Comparison of ENCODE assay signal across 11 cellular contexts in the genomic region with DNA sequence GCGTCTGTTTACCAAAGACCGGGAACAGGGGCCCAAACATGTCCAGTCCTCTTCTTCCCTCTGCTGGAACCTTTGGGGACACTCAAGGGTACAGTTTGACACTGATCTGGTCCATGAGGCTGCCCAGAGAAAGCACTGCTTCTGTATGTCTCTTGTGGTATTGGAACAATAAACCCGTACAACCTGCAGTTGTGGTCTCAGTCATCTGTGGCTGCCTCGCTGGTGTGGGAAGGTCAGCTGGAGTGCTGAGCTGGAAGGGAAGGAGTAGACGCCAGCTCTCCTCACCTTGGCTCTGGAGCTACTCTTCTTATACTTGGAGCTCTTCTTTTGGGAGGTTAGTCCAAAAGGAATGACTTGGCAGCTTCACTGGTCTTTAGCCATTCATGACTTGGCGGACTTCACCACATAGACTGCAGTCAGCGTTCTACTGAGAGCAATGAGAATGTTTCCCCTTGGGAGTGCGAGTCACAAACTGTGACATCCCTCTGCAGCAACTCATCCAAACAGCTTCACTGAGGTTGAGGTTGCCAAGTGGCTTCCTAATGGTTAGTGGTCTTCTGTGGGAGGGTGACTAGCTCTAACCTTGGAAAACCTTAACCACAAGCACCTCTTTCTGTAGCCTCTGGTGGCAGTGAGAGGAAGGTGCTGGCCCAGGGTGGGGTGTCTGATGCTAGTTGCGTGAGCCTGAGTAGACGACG.
DNase-seq lines count a peak whose midpoint lies in the region; TF ChIP-seq lines count a peak whose summit lies in the region.
"Had no signal": no experiment of that assay in that cellular context is flagged by ENCODE, and none has a peak within 500 bp of the region (broad histone marks: within the 10 kb centered on the region; RNA-seq: fewer than 3 reads in every experiment).

No MANE protein-coding gene starts in this region.

- no peaks in the 10 kb centered on the region for H3K36me3 ChIP-seq in uterus

- TF ChIP-seq POLR2A in uterus (IDR thresholded peaks at IDR 0.05) = no peak

- H3K9me3 ChIP-seq in uterus = no peaks in the 10 kb centered on the region
- H3K9me3 ChIP-seq: tibial nerve had no signal

- H3K4me1 ChIP-seq in uterus = no peaks in the 10 kb centered on the region

- H3K27me3 ChIP-seq in uterus = no peaks in the 10 kb centered on the region
- H3K27me3 ChIP-seq: tibial nerve had no signal

- no peak overlapping the region for H3K27ac ChIP-seq in uterus
- H3K27ac ChIP-seq: tibial nerve had no signal

- H3K4me3 ChIP-seq in uterus = no peak overlapping the region
- H3K4me3 ChIP-seq: tibial nerve had no signal

- no peak for TF ChIP-seq CTCF in uterus (IDR thresholded peaks at IDR 0.05)

- DNase-seq in activated T-cell treated with anti-CD3 and anti-CD28 coated beads for 24 hours (ENCODE audit: low read depth) = peak; percentile 21
- DNase-seq in activated T-cell treated with anti-CD3 and anti-CD28 coated beads, Interleukin-2, amount 50 U/mL, for 1 hour = no peak
- DNase-seq in activated CD8-positive, alpha-beta memory T cell treated with anti-CD3 and anti-CD28 coated beads for 48 hours (ENCODE audit: low read depth in 2 of 3, low spot score in 2 of 3) = peak in 2 of 3 experiments; percentile 33 to 34
- DNase-seq in islet precursor cell = peak; percentile 50
- DNase-seq in stromal cell of bone marrow (ENCODE audit: low read depth) = peak; percentile 68
- DNase-seq in NCI-H510A treated with DMSO at 0.1 percent for 48 hours (lab: John Stamatoyannopoulos, UW) = no peak
- DNase-seq in uterus = no peak
- no peak for DNase-seq in globus pallidus (ENCODE audit: low spot score)
- DNase-seq: CD4-positive, CD25-positive, alpha-beta regulatory T cell; MM.1S had no signal

- intact Hi-C loops in uterus (cut with DNase I; ENCODE audit: low total_unique reads) = no loop called here

Comparison
In these comparisons a context has a peak if more than half of its experiments do, and no peak if none do; other contexts are left out.
1. DNase-seq: peak in activated T-cell treated with anti-CD3 and anti-CD28 coated beads for 24 hours (single experiment), activated CD8-positive, alpha-beta memory T cell treated with anti-CD3 and anti-CD28 coated beads for 48 hours (2 of 3), islet precursor cell (single experiment) and stromal cell of bone marrow (single experiment); none in activated T-cell treated with anti-CD3 and anti-CD28 coated beads, Interleukin-2, amount 50 U/mL, for 1 hour (single experiment), NCI-H510A treated with DMSO at 0.1 percent for 48 hours (single experiment), uterus (0 of 2) and globus pallidus (single experiment).